In genomic region chr3:175948041-175948440, GRCh38 we compare ENCODE assay signal across 17 cellular contexts.
"Had no signal": no experiment of that assay in that cellular context is flagged by ENCODE, and none has a peak within 500 bp of the region (broad histone marks: within the 10 kb centered on the region; RNA-seq: fewer than 3 reads in every experiment).

No MANE protein-coding gene starts in this region.

- ATAC-seq: activated CD8-positive, alpha-beta memory T cell treated with anti-CD3 and anti-CD28 coated beads, Interleukin-2, amount 10 ng/mL, durations not matched to agents 7 days and 5 days; body of pancreas; effector memory CD8-positive, alpha-beta T cell; left ventricle myocardium superior; WTC11 had no signal

- H3K9me3 ChIP-seq: body of pancreas, thyroid gland had no signal

- DNase-seq: activated CD4-positive, alpha-beta memory T cell treated with anti-CD3 and anti-CD28 coated beads, Interleukin-2, amount 10 ng/mL, durations not matched to agents 7 days and 5 days; activated CD4-positive, alpha-beta T cell treated with anti-CD3 and anti-CD28 coated beads for 48 hours; activated CD8-positive, alpha-beta memory T cell treated with anti-CD3 and anti-CD28 coated beads, Interleukin-2, amount 10 ng/mL, durations not matched to agents 7 days and 5 days; activated naive CD4-positive, alpha-beta T cell treated with Interleukin-2 at 50 U/mL for 16 hours; activated naive CD8-positive, alpha-beta T cell treated with anti-CD3 and anti-CD28 coated beads, Interleukin-2, amount 10 ng/mL, durations not matched to agents 7 days and 5 days; activated T-cell treated with anti-CD3 and anti-CD28 coated beads, Interleukin-2, amount 50 U/mL, for 1 hour; body of pancreas; caudate nucleus; effector memory CD8-positive, alpha-beta T cell; left ventricle myocardium superior; nephron progenitor cell; nucleus accumbens; posterior cingulate gyrus; stimulated activated CD8-positive, alpha-beta memory T cell treated with anti-CD3 and anti-CD28 coated beads, Interleukin-4, amount 100 ng/mL, for 48 hours; stimulated activated naive CD4-positive, alpha-beta T cell; thyroid gland had no signal

- H3K4me1 ChIP-seq: body of pancreas, thyroid gland had no signal

- H3K27ac ChIP-seq: body of pancreas, thyroid gland had no signal

- H3K4me3 ChIP-seq: body of pancreas, thyroid gland had no signal

- H3K27me3 ChIP-seq: body of pancreas, thyroid gland had no signal

- H3K36me3 ChIP-seq: thyroid gland had no signal
